ENCODE assay signal across 12 cellular contexts in genomic region chr5:96952946-96953730, GRCh38. TPM values are rescaled to one million over a fixed set of nuclear protein-coding genes. Genes with fewer than 3 reads are reported as not detected.
DNase-seq lines count a peak whose midpoint lies in the region; ATAC-seq, FAIRE-seq and TF ChIP-seq lines count a peak whose summit lies in the region.
"Had no signal": no experiment of that assay in that cellular context is flagged by ENCODE, and none has a peak within 500 bp of the region (broad histone marks: within the 10 kb centered on the region; RNA-seq: fewer than 3 reads in every experiment).

No MANE protein-coding gene starts in this region.

- H3K4me2 ChIP-seq in SU-DHL-6 (ENCODE audit: low read depth, low read length, poor library complexity, severe bottlenecking), result peak overlapping the region; percentile 28

- no peak for ATAC-seq in CD8-positive, alpha-beta T cell
- ATAC-seq in heart right ventricle (peak in 5 of 8 donors; percentile 7 to 49 (median 20)), HG02852 (IDR thresholded peaks at IDR 0.05; ENCODE audit: unreplicated experiment) (no peak), GM21825 (IDR thresholded peaks at IDR 0.05; ENCODE audit: unreplicated experiment) (no peak)

- H3K4me3 Mint-ChIP-seq in CD8-positive, alpha-beta T cell, result peak overlapping the region; percentile 16
- no peak overlapping the region for H3K4me3 Mint-ChIP-seq in progenitor cell of endocrine pancreas (ENCODE audit: low read depth)

- H3K27me3 ChIP-seq in CD8-positive, alpha-beta T cell (ENCODE audit: insufficient read depth, low read length), result no peaks in the 10 kb centered on the region
- H3K27me3 ChIP-seq in SU-DHL-6 (ENCODE audit: low read length), result no peaks in the 10 kb centered on the region
- H3K27me3 ChIP-seq in heart right ventricle, result no peaks in the 10 kb centered on the region
- H3K27me3 ChIP-seq: brain microvascular endothelial cell had no signal

- H3K27ac Mint-ChIP-seq in CD8-positive, alpha-beta T cell, result peak overlapping the region; percentile 86
- peak overlapping the region; percentile 58 for H3K27ac Mint-ChIP-seq in progenitor cell of endocrine pancreas

- no peaks in the 10 kb centered on the region for H3K9me2 ChIP-seq in SU-DHL-6 (replicated peaks; ENCODE audit: insufficient read depth, low read length)

- DNase-seq in CD8-positive, alpha-beta T cell, result no peak
- DNase-seq in heart right ventricle (no peak), progenitor cell of endocrine pancreas (ENCODE audit: low spot score, unreplicated experiment) (no peak), DMS114 treated with DMSO at 0.1 percent for 48 hours (lab: John Stamatoyannopoulos, UW; ENCODE audit: unreplicated experiment) (no peak), urothelium cell line (ENCODE audit: low spot score) (no peak)
- DNase-seq: activated T-cell treated with anti-CD3 and anti-CD28 coated beads, Interleukin-2, amount 50 U/mL, for 1 hour; brain microvascular endothelial cell; GM23248 had no signal

- CTCF ChIA-PET in CD8-positive, alpha-beta T cell (lab: Charles Lee), result interaction anchor here (0.7 kb wide), 1 partner anchor 56 kb away, joined by 3 read pairs; no protein-coding TSS in a partner anchor

- no peaks in the 10 kb centered on the region for H3K9me3 Mint-ChIP-seq in CD8-positive, alpha-beta T cell
- peaks cover 3% of the 10 kb centered on the region for H3K9me3 Mint-ChIP-seq in progenitor cell of endocrine pancreas (ENCODE audit: low read depth)

- H3K4me3 ChIP-seq in CD8-positive, alpha-beta T cell (ENCODE audit: low read depth, low read length), result no peak overlapping the region
- no peak overlapping the region for H3K4me3 ChIP-seq in SU-DHL-6 (ENCODE audit: insufficient read depth, low read length, poor library complexity, severe bottlenecking)
- no peak overlapping the region for H3K4me3 ChIP-seq in heart right ventricle
- H3K4me3 ChIP-seq: GM23248 had no signal

- H3K36me3 Mint-ChIP-seq in CD8-positive, alpha-beta T cell, result peaks cover 20% of the 10 kb centered on the region
- peaks cover 2% of the 10 kb centered on the region for H3K36me3 Mint-ChIP-seq in progenitor cell of endocrine pancreas (ENCODE audit: insufficient read depth)

- H3K4me1 ChIP-seq in CD8-positive, alpha-beta T cell (ENCODE audit: insufficient read depth, low read length), result peaks cover 62% of the 10 kb centered on the region
- H3K4me1 ChIP-seq in heart right ventricle, result peaks cover 0 to 40% (median 28%) of the 10 kb centered on the region in 9 donors

- peak overlapping the region; percentile 10; the same call in 1 of the 2 replicates for H3K9ac ChIP-seq in SU-DHL-6 (ENCODE audit: low read length)
- H3K9ac ChIP-seq: GM23248 had no signal

- peaks cover 96% of the 10 kb centered on the region for H3K79me2 ChIP-seq in SU-DHL-6 (ENCODE audit: insufficient read depth, low read length)

- TF ChIP-seq CTCF in CD8-positive, alpha-beta T cell (IDR thresholded peaks at IDR 0.05), result no peak
- TF ChIP-seq CTCF in SU-DHL-6 (IDR thresholded peaks at IDR 0.05; ENCODE audit: insufficient read depth, low read length, poor library complexity, severe bottlenecking), result no peak
- no peak for TF ChIP-seq CTCF in heart right ventricle (IDR thresholded peaks at IDR 0.05)
- TF ChIP-seq CTCF in progenitor cell of endocrine pancreas (IDR thresholded peaks at IDR 0.05; ENCODE audit: unreplicated experiment), result no peak

- H4K20me1 ChIP-seq in SU-DHL-6 (ENCODE audit: low read depth, low read length), result 0 out of 2 replicates have a peak, but pooled peaks cover 10% of the 10 kb centered on the region

- H3K27ac ChIP-seq in CD8-positive, alpha-beta T cell (ENCODE audit: low read depth, low read length), result no peak overlapping the region
- peak overlapping the region; percentile 52; the same call in 1 of the 2 replicates for H3K27ac ChIP-seq in SU-DHL-6 (ENCODE audit: low read depth, low read length)
- peak overlapping the region; percentile 20 to 73 (median 60) for H3K27ac ChIP-seq in heart right ventricle
- H3K27ac ChIP-seq: brain microvascular endothelial cell, C4-2B, GM23248 had no signal

- no peaks in the 10 kb centered on the region for H3K27me3 Mint-ChIP-seq in CD8-positive, alpha-beta T cell (ENCODE audit: low read depth)
- H3K27me3 Mint-ChIP-seq in progenitor cell of endocrine pancreas, result no peaks in the 10 kb centered on the region

- intact Hi-C loops in CD8-positive, alpha-beta T cell (cut with DNase I, micrococcal nuclease), result no loop called here
- intact Hi-C loops in heart right ventricle (cut with DNase I), result no loop called here

- H3F3A ChIP-seq in SU-DHL-6 (ENCODE audit: insufficient read depth), result peaks cover 53% of the 10 kb centered on the region

- H3K9me3 ChIP-seq in CD8-positive, alpha-beta T cell (ENCODE audit: low read length), result no peaks in the 10 kb centered on the region
- no peaks in the 10 kb centered on the region for H3K9me3 ChIP-seq in SU-DHL-6 (ENCODE audit: insufficient read depth, low read length)
- H3K9me3 ChIP-seq in heart right ventricle, result no peaks in the 10 kb centered on the region

- H3K4me1 Mint-ChIP-seq in CD8-positive, alpha-beta T cell (ENCODE audit: low read depth), result peaks cover 86% of the 10 kb centered on the region
- peaks cover 4% of the 10 kb centered on the region for H3K4me1 Mint-ChIP-seq in progenitor cell of endocrine pancreas (ENCODE audit: low read depth)

- no peaks in the 10 kb centered on the region for H3K36me3 ChIP-seq in CD8-positive, alpha-beta T cell (ENCODE audit: insufficient read depth, low read length)
- H3K36me3 ChIP-seq in SU-DHL-6 (ENCODE audit: low read length), result peaks cover 5% of the 10 kb centered on the region
- H3K36me3 ChIP-seq in heart right ventricle, result no peaks in the 10 kb centered on the region
- H3K36me3 ChIP-seq: brain microvascular endothelial cell had no signal

- 72 to 77% methylated on average over 7 of the region's 7 CpGs for WGBS in heart right ventricle, 2 donors

- POLR2A ChIA-PET in CD8-positive, alpha-beta T cell (lab: Charles Lee), result interaction anchor here (1.1 to 1.4 kb wide), 2 partner anchors 8 to 19 kb away, joined by 3 to 4 read pairs; no protein-coding TSS in a partner anchor

- no peak for FAIRE-seq in urothelium cell line (lab: Jason Lieb, UNC)

- no peak overlapping the region for H2AFZ ChIP-seq in SU-DHL-6 (ENCODE audit: low read depth, low read length, severe bottlenecking)
- H2AFZ ChIP-seq: GM23248 had no signal

RNA-seq across cellular contexts. Expression of gene LNPEP, which starts 17.3 kb away (rescaled TPM):
- 10 to 100 TPM; 49.5 to 49.6 TPM for total RNA-seq in CD8-positive, alpha-beta T cell
- total RNA-seq in heart right ventricle (10 to 100 TPM; 46.7 to 87.4 (median 70.0) TPM), progenitor cell of endocrine pancreas (24.2 and 25.6 TPM in 2 replicates)
- polyA plus RNA-seq in heart right ventricle, result 1 to 10 TPM; 5.4 to 7.8 TPM

Comparison
In these comparisons a context has a peak if more than half of its experiments do, and no peak if none do; other contexts are left out.
1. ATAC-seq: peak in heart right ventricle (5 of 8); none in CD8-positive, alpha-beta T cell (single experiment), HG02852 (single experiment) and GM21825 (single experiment).